29 cellular contexts compared by ENCODE assay signal in genomic region chr1:65568285-65568684, GRCh38.
"Had no signal": no experiment of that assay in that cellular context is flagged by ENCODE, and none has a peak within 500 bp of the region (broad histone marks: within the 10 kb centered on the region; RNA-seq: fewer than 3 reads in every experiment).

No MANE protein-coding gene starts in this region.

- H3K27ac ChIP-seq: stomach, suprapubic skin, testis, thoracic aorta, thyroid gland, tibial artery, tibial nerve, transverse colon, upper lobe of left lung, upper lobe of right lung, uterus, vagina had no signal

- FAIRE-seq: urothelium cell line had no signal

- H3K27me3 Mint-ChIP-seq: stimulated activated memory B cell treated with anti-CD40 and anti-IgM and Interleukin-4, amounts not matched to agents 10 μg/mL and 1 μg/mL and 100 μg/mL, for 72 hours; stimulated activated naive B cell treated with anti-CD40 and anti-IgM and Interleukin-4, amounts not matched to agents 10 μg/mL and 1 μg/mL and 100 μg/mL, for 72 hours; stimulated activated naive CD8-positive, alpha-beta T cell treated with anti-CD3 and anti-CD28 coated beads, Interleukin-15, amount 100 ng/mL, for 72 hours; stimulated activated naive CD8-positive, alpha-beta T cell treated with anti-CD3 and anti-CD28 coated beads, Interleukin-15, Interleukin-2, amounts not matched to agents 100 ng/mL and 50 ng/mL, for 24 hours; type B pancreatic cell had no signal

- H3K36me3 ChIP-seq: suprapubic skin, thoracic aorta, thyroid gland, transverse colon, upper lobe of right lung, uterus had no signal

- H3K27me3 ChIP-seq: stomach, suprapubic skin, testis, thyroid gland, tibial artery, tibial nerve, transverse colon, upper lobe of left lung, upper lobe of right lung, uterus, vagina had no signal

- H3K4me3 Mint-ChIP-seq: stimulated activated effector memory CD8-positive, alpha-beta T cell treated with anti-CD3 and anti-CD28 coated beads, Interleukin-12 subunit alpha, Interleukin-12 subunit beta, amount 100 ng/mL, for 72 hours; stimulated activated memory B cell treated with anti-CD40 and anti-IgM and Interleukin-4, amounts not matched to agents 10 μg/mL and 1 μg/mL and 100 μg/mL, for 72 hours; stimulated activated naive B cell treated with anti-CD40 and anti-IgM and Interleukin-4, amounts not matched to agents 10 μg/mL and 1 μg/mL and 100 μg/mL, for 72 hours; stimulated activated naive CD8-positive, alpha-beta T cell treated with anti-CD3 and anti-CD28 coated beads, Interleukin-15, amount 100 ng/mL, for 72 hours; stimulated activated naive CD8-positive, alpha-beta T cell treated with anti-CD3 and anti-CD28 coated beads, Interleukin-15, Interleukin-2, amounts not matched to agents 100 ng/mL and 50 ng/mL, for 24 hours; type B pancreatic cell had no signal

- H3K4me1 ChIP-seq: stomach, suprapubic skin, testis, thyroid gland, tibial artery, tibial nerve, transverse colon, upper lobe of left lung, upper lobe of right lung, uterus, vagina had no signal

- H3K9me3 ChIP-seq: suprapubic skin, testis, thoracic aorta, thyroid gland, tibial artery, transverse colon, upper lobe of left lung, upper lobe of right lung, uterus, vagina had no signal

- H3K9me3 Mint-ChIP-seq: type B pancreatic cell had no signal

- H3K36me3 Mint-ChIP-seq: stimulated activated effector memory CD8-positive, alpha-beta T cell treated with anti-CD3 and anti-CD28 coated beads, Interleukin-12 subunit alpha, Interleukin-12 subunit beta, amount 100 ng/mL, for 72 hours; type B pancreatic cell had no signal

- H3K4me3 ChIP-seq: stomach, suprapubic skin, testis, thoracic aorta, thyroid gland, tibial artery, tibial nerve, transverse colon, upper lobe of left lung, upper lobe of right lung, uterus, vagina had no signal

- H3K4me1 Mint-ChIP-seq: stimulated activated effector memory CD8-positive, alpha-beta T cell treated with anti-CD3 and anti-CD28 coated beads, Interleukin-12 subunit alpha, Interleukin-12 subunit beta, amount 100 ng/mL, for 72 hours; stimulated activated memory B cell treated with anti-CD40 and anti-IgM and Interleukin-4, amounts not matched to agents 10 μg/mL and 1 μg/mL and 100 μg/mL, for 72 hours; stimulated activated naive B cell treated with anti-CD40 and anti-IgM and Interleukin-4, amounts not matched to agents 10 μg/mL and 1 μg/mL and 100 μg/mL, for 72 hours; stimulated activated naive CD8-positive, alpha-beta T cell treated with anti-CD3 and anti-CD28 coated beads, Interleukin-15, amount 100 ng/mL, for 72 hours had no signal

- ATAC-seq: stimulated activated effector memory CD8-positive, alpha-beta T cell treated with anti-CD3 and anti-CD28 coated beads, Interleukin-12 subunit alpha, Interleukin-12 subunit beta, amount 100 ng/mL, for 72 hours; stimulated activated memory B cell treated with anti-CD40 and anti-IgM and Interleukin-4, amounts not matched to agents 10 μg/mL and 1 μg/mL and 100 μg/mL, for 72 hours; stimulated activated naive B cell treated with anti-CD40 and anti-IgM and Interleukin-4, amounts not matched to agents 10 μg/mL and 1 μg/mL and 100 μg/mL, for 72 hours; stimulated activated naive CD8-positive, alpha-beta T cell treated with anti-CD3 and anti-CD28 coated beads, Interleukin-15, amount 100 ng/mL, for 72 hours; stimulated activated naive CD8-positive, alpha-beta T cell treated with anti-CD3 and anti-CD28 coated beads, Interleukin-15, Interleukin-2, amounts not matched to agents 100 U/mL and 50 U/mL, for 24 hours; upper lobe of right lung had no signal

- H3K27ac Mint-ChIP-seq: stimulated activated effector memory CD8-positive, alpha-beta T cell treated with anti-CD3 and anti-CD28 coated beads, Interleukin-12 subunit alpha, Interleukin-12 subunit beta, amount 100 ng/mL, for 72 hours; stimulated activated memory B cell treated with anti-CD40 and anti-IgM and Interleukin-4, amounts not matched to agents 10 μg/mL and 1 μg/mL and 100 μg/mL, for 72 hours; stimulated activated naive B cell treated with anti-CD40 and anti-IgM and Interleukin-4, amounts not matched to agents 10 μg/mL and 1 μg/mL and 100 μg/mL, for 72 hours; stimulated activated naive CD8-positive, alpha-beta T cell treated with anti-CD3 and anti-CD28 coated beads, Interleukin-15, amount 100 ng/mL, for 72 hours; stimulated activated naive CD8-positive, alpha-beta T cell treated with anti-CD3 and anti-CD28 coated beads, Interleukin-15, Interleukin-2, amounts not matched to agents 100 ng/mL and 50 ng/mL, for 24 hours; type B pancreatic cell had no signal

- DNase-seq: stimulated activated CD4-positive, alpha-beta T cell treated with anti-CD3 and anti-CD28 coated beads, Interleukin-2, amount 100 ng/mL, for 48 hours; stimulated activated CD4-positive, alpha-beta T cell treated with anti-CD3 and anti-CD28 coated beads, Interleukin-4, amount 100 ng/mL, for 1 hour; stimulated activated CD4-positive, alpha-beta T cell treated with anti-CD3 and anti-CD28 coated beads, Interleukin-4, amount 100 ng/mL, for 24 hours; stimulated activated CD4-positive, alpha-beta T cell treated with anti-CD3 and anti-CD28 coated beads, Interleukin-4, amount 100 ng/mL, for 4 hours; stimulated activated CD8-positive, alpha-beta memory T cell treated with anti-CD3 and anti-CD28 coated beads, Interleukin-4, amount 100 ng/mL, for 48 hours; stimulated activated naive B cell treated with anti-CD40 and anti-IgM and Interleukin-4, amounts not matched to agents 10 μg/mL and 1 μg/mL and 100 μg/mL, for 72 hours; stimulated activated naive CD4-positive, alpha-beta T cell; stimulated activated naive CD4-positive, alpha-beta T cell treated with Interleukin-2 at 50 U/mL for 16 hours; stimulated activated naive CD8-positive, alpha-beta T cell treated with anti-CD3 and anti-CD28 coated beads, Interleukin-15, amount 100 ng/mL, for 72 hours; stimulated activated naive CD8-positive, alpha-beta T cell treated with anti-CD3 and anti-CD28 coated beads, Interleukin-15, Interleukin-2, amounts not matched to agents 100 U/mL and 50 U/mL, for 24 hours; stomach; substantia nigra; testis; thyroid gland; tibial artery; transverse colon; trophoblast cell; upper lobe of left lung; upper lobe of right lung; uterus had no signal
